Comparison of ENCODE assay signal across 1 cellular context in the genomic region with DNA sequence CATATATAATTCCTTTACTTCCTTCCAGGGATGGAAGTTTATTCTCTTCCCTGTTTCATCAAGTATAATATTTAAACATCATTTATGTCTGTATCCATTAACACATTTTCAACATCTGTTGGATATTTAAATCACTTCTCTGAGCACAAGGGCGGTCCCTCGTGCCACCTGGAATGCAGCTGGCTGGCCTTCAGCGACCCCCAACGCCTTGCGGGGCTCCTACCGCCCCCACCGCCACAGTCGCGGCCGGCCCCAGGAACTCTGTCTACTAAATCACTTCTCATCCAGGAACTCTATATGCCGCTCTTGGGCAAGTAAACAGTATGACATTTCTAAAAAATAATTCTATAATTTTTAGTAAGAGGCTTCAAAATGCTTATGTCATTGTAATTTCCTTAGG.
TF ChIP-seq lines count a peak whose summit lies in the region.

No MANE protein-coding gene starts in this region.

TF ChIP-seq in GM23338, 12 proteins besides CTCF, POLR2A, EP300 and RAD21 (continued from another document):
- TF ChIP-seq REST (IDR thresholded peaks at IDR 0.05; ENCODE audit: unreplicated experiment) (no peak), EZH2 (IDR thresholded peaks at IDR 0.05; ENCODE audit: low read depth, unreplicated experiment) (no peak), ZNF462 (CRISPR knock-in tag; IDR thresholded peaks at IDR 0.05) (no peak), NANOG (IDR thresholded peaks at IDR 0.05; ENCODE audit: borderline replicate concordance) (no peak), STAT1 (IDR thresholded peaks at IDR 0.05; ENCODE audit: unreplicated experiment) (no peak), CREB1 (CRISPR knock-in tag; IDR thresholded peaks at IDR 0.05; ENCODE audit: low read depth) (no peak), POLR2AphosphoS5 (IDR thresholded peaks at IDR 0.05; ENCODE audit: low read depth) (no peak), ZNF331 (CRISPR knock-in tag; IDR thresholded peaks at IDR 0.05; ENCODE audit: low read depth) (no peak)
TF ChIP-seq in GM23338: peak in this region for 0.
